In genomic region chr16:5033256-5034166, GRCh38 we compare ENCODE assay signal across 8 cellular contexts. TPM values are rescaled to one million over a fixed set of nuclear protein-coding genes. Genes with fewer than 3 reads are reported as not detected.
A peak's percentile ranks its signal among the peaks of the same experiment; 100 is the strongest.
DNase-seq lines count a peak whose midpoint lies in the region; ATAC-seq and TF ChIP-seq lines count a peak whose summit lies in the region.

Gene NAGPA (minus strand): TSS chr16:5033935. CDS start chr16:5033914, 21 bp downstream.

- peaks cover 26% of the 10 kb centered on the region for H3K4me1 Mint-ChIP-seq in activated CD4-positive, alpha-beta T cell treated with anti-CD3 and anti-CD28 coated beads, Interleukin-2, amount 10 ng/mL, durations not matched to agents 7 days and 5 days

- H3K4me3 Mint-ChIP-seq in activated CD4-positive, alpha-beta T cell treated with anti-CD3 and anti-CD28 coated beads, Interleukin-2, amount 10 ng/mL, durations not matched to agents 7 days and 5 days = peak within 1 kb of the TSS; percentile 84

- H3K36me3 Mint-ChIP-seq in activated CD4-positive, alpha-beta T cell treated with anti-CD3 and anti-CD28 coated beads, Interleukin-2, amount 10 ng/mL, durations not matched to agents 7 days and 5 days (ENCODE audit: low read depth) = no peaks in the 10 kb centered on the region

- H3K4me3 ChIP-seq in coronary artery = peak within 1 kb of the TSS; percentile 84

- no peaks in the 10 kb centered on the region for H3K27me3 Mint-ChIP-seq in activated CD4-positive, alpha-beta T cell treated with anti-CD3 and anti-CD28 coated beads, Interleukin-2, amount 10 ng/mL, durations not matched to agents 7 days and 5 days

- H3K9me3 Mint-ChIP-seq in activated CD4-positive, alpha-beta T cell treated with anti-CD3 and anti-CD28 coated beads, Interleukin-2, amount 10 ng/mL, durations not matched to agents 7 days and 5 days = no peaks in the 10 kb centered on the region

- no peak for TF ChIP-seq CTCF in coronary artery (IDR thresholded peaks at IDR 0.05)

- peak within 1 kb of the TSS; percentile 85 for H3K27ac Mint-ChIP-seq in activated CD4-positive, alpha-beta T cell treated with anti-CD3 and anti-CD28 coated beads, Interleukin-2, amount 10 ng/mL, durations not matched to agents 7 days and 5 days

- POLR2A ChIA-PET in activated CD4-positive, alpha-beta T cell treated with anti-CD3 and anti-CD28 coated beads, Interleukin-2, amount 10 ng/mL, durations not matched to agents 7 days and 5 days (lab: Charles Lee) = interaction anchor here (0.8 kb wide), 1 partner anchor 31 kb away, joined by 3 read pairs; no protein-coding TSS in a partner anchor

- peak within 1 kb of the TSS; percentile 50 to 65 for H3K27ac ChIP-seq in coronary artery

- CTCF ChIA-PET in activated CD4-positive, alpha-beta T cell treated with anti-CD3 and anti-CD28 coated beads, Interleukin-2, amount 10 ng/mL, durations not matched to agents 7 days and 5 days (lab: Charles Lee) = interaction anchor here (0.7 kb wide), 1 partner anchor 113 kb away, joined by 3 read pairs; no protein-coding TSS in a partner anchor

- peak; percentile 93 for ATAC-seq in GM19035 (IDR thresholded peaks at IDR 0.05; ENCODE audit: unreplicated experiment)
- ATAC-seq in HG03342 (IDR thresholded peaks at IDR 0.05; ENCODE audit: unreplicated experiment) = peak; percentile 88

- DNase-seq in AML-193 (lab: John Stamatoyannopoulos, UW) (peak; percentile 43 to 64), NCI-H510A (lab: John Stamatoyannopoulos, UW) (peak; percentile 43), coronary artery (ENCODE audit: low spot score) (peak; percentile 93), left kidney (ENCODE audit: low read depth, low spot score) (peak; percentile 95)
- peak; percentile 89 for DNase-seq in activated CD4-positive, alpha-beta T cell treated with anti-CD3 and anti-CD28 coated beads, Interleukin-2, amount 10 ng/mL, durations not matched to agents 7 days and 5 days
- DNase-seq in stimulated activated CD4-positive, alpha-beta T cell treated with anti-CD3 and anti-CD28 coated beads, Interleukin-1b, Interleukin-23, amount 100 ng/mL, for 4 hours (ENCODE audit: low read depth in 2 of 2) = peak; percentile 73 to 74

RNA-seq across cellular contexts. Expression of gene NAGPA, which starts in this region (rescaled TPM):
- 10 to 100 TPM; 16.8 to 18.8 TPM for total RNA-seq in activated CD4-positive, alpha-beta T cell treated with anti-CD3 and anti-CD28 coated beads, Interleukin-2, amount 10 ng/mL, durations not matched to agents 7 days and 5 days

Comparison
In these comparisons a context has a peak if more than half of its experiments do, and no peak if none do; other contexts are left out.
1. Peak in every context shown above with its lines: DNase-seq, ATAC-seq, H3K4me3 ChIP-seq and H3K27ac ChIP-seq.
2. DNase-seq: peak in every context shown above with its lines; median percentile 95 in left kidney; 93 in coronary artery; 89 in activated CD4-positive, alpha-beta T cell treated with anti-CD3 and anti-CD28 coated beads, Interleukin-2, amount 10 ng/mL, durations not matched to agents 7 days and 5 days; 74 in stimulated activated CD4-positive, alpha-beta T cell treated with anti-CD3 and anti-CD28 coated beads, Interleukin-1b, Interleukin-23, amount 100 ng/mL, for 4 hours; 54 in AML-193; 43 in NCI-H510A.